ENCODE assay signal across 1 cellular context in genomic region chr21:36319406-36319766, GRCh38.
A peak's percentile ranks its signal among the peaks of the same experiment; 100 is the strongest.
TF ChIP-seq lines count a peak whose summit lies in the region.

No MANE protein-coding gene starts in this region.

TF ChIP-seq in K562, 482 proteins besides CTCF, POLR2A, EP300 and RAD21 (continued from another document):
- 0 out of 2 replicates have a peak, but pooled peaks have one; percentile 18 for TF ChIP-seq TRIM25 (IDR thresholded peaks at IDR 0.05; ENCODE audit: borderline replicate concordance)
- TF ChIP-seq HDAC2 (IDR thresholded peaks at IDR 0.05), result peak; percentile 59; the same call in 1 of the 2 replicates
- TF ChIP-seq STAT6 (CRISPR knock-in tag; IDR thresholded peaks at IDR 0.05), result 0 out of 2 replicates have a peak, but pooled peaks have one; percentile 9
